20 cellular contexts compared by ENCODE assay signal in genomic region chr11:18371279-18371678, GRCh38. TPM values are rescaled to one million over a fixed set of nuclear protein-coding genes. Genes with fewer than 3 reads are reported as not detected.
"Had no signal": no experiment of that assay in that cellular context is flagged by ENCODE, and none has a peak within 500 bp of the region (broad histone marks: within the 10 kb centered on the region; RNA-seq: fewer than 3 reads in every experiment).

No MANE protein-coding gene starts in this region.

- H3K9me3 ChIP-seq: ascending aorta, heart left ventricle, spleen, thyroid gland had no signal

- H3K4me1 ChIP-seq: ascending aorta, heart left ventricle, thyroid gland had no signal

- ATAC-seq: activated CD4-positive, CD25-positive, alpha-beta regulatory T cell treated with anti-CD3 and anti-CD28 coated beads, Interleukin-2, amount 50 U/mL, for 24 hours; activated naive CD4-positive, alpha-beta T cell treated with anti-CD3 and anti-CD28 coated beads, Interleukin-2, amount 50 U/mL, for 72 hours; heart left ventricle; left lobe of liver; natural killer cell had no signal

- H3K4me3 ChIP-seq: ascending aorta, heart left ventricle, spleen, thyroid gland had no signal

- H3K27ac ChIP-seq: ascending aorta, epithelial cell of prostate, heart left ventricle, spleen, thyroid gland, VCaP had no signal

- DNase-seq: activated CD4-positive, alpha-beta T cell treated with anti-CD3 and anti-CD28 coated beads, Interleukin-2, amount 50 U/mL, for 1 hour; activated T-cell treated with anti-CD3 and anti-CD28 coated beads, Interleukin-2, amount 50 U/mL, for 1 hour; cerebellar nuclear complex; heart left ventricle; kidney; natural killer cell; retina; spleen; stimulated activated CD4-positive, alpha-beta T cell treated with anti-CD3 and anti-CD28 coated beads, Interleukin-4, amount 100 ng/mL, for 1 hour; stimulated activated naive CD4-positive, alpha-beta T cell treated with Interleukin-2 at 50 U/mL for 16 hours; thyroid gland had no signal

- H3K27me3 ChIP-seq: ascending aorta, heart left ventricle, spleen, thyroid gland had no signal

RNA-seq across cellular contexts. Expression of gene LDHC, which starts 40.8 kb away (rescaled TPM):
- total RNA-seq: activated naive CD4-positive, alpha-beta T cell treated with anti-CD3 and anti-CD28 coated beads, Interleukin-2, amount 50 U/mL, for 72 hours; ascending aorta; kidney; left lobe of liver; lung microvascular endothelial cell; natural killer cell; T-helper 2 cell treated with Interferon-gamma antibody and Interleukin-4, amounts not matched to agents 100 ng/mL and 5 ng/mL, for 36 hours; ureter had no signal
